8 cellular contexts compared by ENCODE assay signal in genomic region chr1:50333595-50333974, GRCh38.
DNase-seq lines count a peak whose midpoint lies in the region; ATAC-seq and TF ChIP-seq lines count a peak whose summit lies in the region.

No MANE protein-coding gene starts in this region.

- TF ChIP-seq RAD21 in liver (IDR thresholded peaks at IDR 0.05) = peak in 1 of 2 donors; percentile 60

- ATAC-seq in GM19467 (IDR thresholded peaks at IDR 0.05; ENCODE audit: unreplicated experiment) (peak; percentile 85), HG03571 (IDR thresholded peaks at IDR 0.05; ENCODE audit: unreplicated experiment) (peak; percentile 69)

- no peak overlapping the region for H3K27ac ChIP-seq in liver (ENCODE audit: low read depth in 1 of 2, low read length in 2 of 2)

- H3K9me3 ChIP-seq in liver (ENCODE audit: control insufficient read depth in 4 of 4, low read length in 3 of 4) = no peaks in the 10 kb centered on the region

- H3K27me3 ChIP-seq in liver (ENCODE audit: control insufficient read depth in 4 of 4, insufficient read depth in 4 of 4, low read length in 3 of 4) = peaks cover 0 to 9% (median 2%) of the 10 kb centered on the region in 4 donors

- peak; percentile 53 for TF ChIP-seq CTCF in liver (IDR thresholded peaks at IDR 0.05; ENCODE audit: low read depth, low read length, missing input control)

- in situ Hi-C loops in Caki2 (cut with HindIII; ENCODE audit: low pct_unique_long_range_greater_than_20kb, low sequenced_read_pairs) = no loop called here

- H3K9ac ChIP-seq in liver (ENCODE audit: low read depth in 1 of 2, low read length in 2 of 2) = no peak overlapping the region

- H3K4me1 ChIP-seq in liver (ENCODE audit: control insufficient read depth in 4 of 4, insufficient read depth in 4 of 4, low read length in 3 of 4) = peaks cover 0 to 11% (median 9%) of the 10 kb centered on the region in 4 donors

- no peaks in the 10 kb centered on the region for H3K36me3 ChIP-seq in liver (ENCODE audit: control insufficient read depth in 4 of 4, insufficient read depth in 3 of 4, low read depth in 1 of 4, low read length in 3 of 4)

- DNase-seq in Caki2 (ENCODE audit: low read depth) = peak; percentile 49
- DNase-seq in UCSD-AML1 (lab: John Stamatoyannopoulos, UW; ENCODE audit: unreplicated experiment) = peak; percentile 57
- DNase-seq in cerebellum (ENCODE audit: low spot score) = peak; percentile 21
- peak; percentile 42 for DNase-seq in stimulated activated CD4-positive, alpha-beta T cell treated with anti-CD3 and anti-CD28 coated beads, Interleukin-4, amount 100 ng/mL, for 24 hours
- no peak for DNase-seq in effector CD8-positive, alpha-beta T cell (lab: John Stamatoyannopoulos, UW)

- H3K4me3 ChIP-seq in liver (ENCODE audit: low read depth in 1 of 3, low read length in 3 of 3) = peak overlapping the region in 2 of 3 donors; percentile 1 to 28

- WGBS in liver = 11% methylated on average over 37 of the region's 37 CpGs

TF ChIP-seq in liver, 16 proteins besides CTCF, POLR2A, EP300 and RAD21:
- TF ChIP-seq TAF1 (conservative IDR thresholded peaks at IDR 0.05) (no peak), NR2F2 (IDR thresholded peaks at IDR 0.05) (no peak), HNF4A (conservative IDR thresholded peaks at IDR 0.05) (no peak), EGR1 (IDR thresholded peaks at IDR 0.05; ENCODE audit: low read depth in 2 of 2) (no peak), SP1 (IDR thresholded peaks at IDR 0.05) (no peak), RXRA (IDR thresholded peaks at IDR 0.05) (no peak), HNF4G (IDR thresholded peaks at IDR 0.05) (no peak), FOXA1 (IDR thresholded peaks at IDR 0.05) (no peak), GABPA (IDR thresholded peaks at IDR 0.05 in 1 of 2, conservative IDR thresholded peaks at IDR 0.05 in 1 of 2) (no peak), YY1 (IDR thresholded peaks at IDR 0.05) (no peak)
- TF ChIP-seq, protein P1, sequence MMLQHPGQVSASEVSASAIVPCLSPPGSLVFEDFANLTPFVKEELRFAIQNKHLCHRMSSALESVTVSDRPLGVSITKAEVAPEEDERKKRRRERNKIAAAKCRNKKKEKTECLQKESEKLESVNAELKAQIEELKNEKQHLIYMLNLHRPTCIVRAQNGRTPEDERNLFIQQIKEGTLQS (IDR thresholded peaks at IDR 0.05) = no peak
- TF ChIP-seq, protein P2, sequence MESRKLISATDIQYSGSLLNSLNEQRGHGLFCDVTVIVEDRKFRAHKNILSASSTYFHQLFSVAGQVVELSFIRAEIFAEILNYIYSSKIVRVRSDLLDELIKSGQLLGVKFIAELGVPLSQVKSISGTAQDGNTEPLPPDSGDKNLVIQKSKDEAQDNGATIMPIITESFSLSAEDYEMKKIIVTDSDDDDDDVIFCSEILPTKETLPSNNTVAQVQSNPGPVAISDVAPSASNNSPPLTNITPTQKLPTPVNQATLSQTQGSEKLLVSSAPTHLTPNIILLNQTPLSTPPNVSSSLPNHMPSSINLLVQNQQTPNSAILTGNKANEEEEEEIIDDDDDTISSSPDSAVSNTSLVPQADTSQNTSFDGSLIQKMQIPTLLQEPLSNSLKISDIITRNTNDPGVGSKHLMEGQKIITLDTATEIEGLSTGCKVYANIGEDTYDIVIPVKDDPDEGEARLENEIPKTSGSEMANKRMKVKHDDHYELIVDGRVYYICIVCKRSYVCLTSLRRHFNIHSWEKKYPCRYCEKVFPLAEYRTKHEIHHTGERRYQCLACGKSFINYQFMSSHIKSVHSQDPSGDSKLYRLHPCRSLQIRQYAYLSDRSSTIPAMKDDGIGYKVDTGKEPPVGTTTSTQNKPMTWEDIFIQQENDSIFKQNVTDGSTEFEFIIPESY (IDR thresholded peaks at IDR 0.05) = no peak
